In genomic region chr19:5628470-5628869, GRCh38 we compare ENCODE assay signal across 14 cellular contexts. TPM values are rescaled to one million over a fixed set of nuclear protein-coding genes. Genes with fewer than 3 reads are reported as not detected.
DNase-seq lines count a peak whose midpoint lies in the region; ATAC-seq, FAIRE-seq and TF ChIP-seq lines count a peak whose summit lies in the region.
"Had no signal": no experiment of that assay in that cellular context is flagged by ENCODE, and none has a peak within 500 bp of the region (broad histone marks: within the 10 kb centered on the region; RNA-seq: fewer than 3 reads in every experiment).

No MANE protein-coding gene starts in this region.

- H4K20me1 ChIP-seq in DND-41 (ENCODE audit: insufficient read depth, low read length) (peaks cover 91% of the 10 kb centered on the region), GM12878 (ENCODE audit: control insufficient read depth, insufficient read depth) (peaks cover 15% of the 10 kb centered on the region)

- no peak for DNase-seq in DND-41
- peak; percentile 27 to 42 for DNase-seq in NOMO-1 (lab: John Stamatoyannopoulos, UW; ENCODE audit: unreplicated experiment in 2 of 2)
- no peak for DNase-seq in GM12878 (ENCODE audit: low read depth, low spot score)
- DNase-seq in activated effector memory CD4-positive, alpha-beta T cell treated with Interleukin-2 at 50 U/mL for 16 hours, result no peak
- no peak for DNase-seq in RWPE1 (ENCODE audit: low spot score)
- DNase-seq: foreskin melanocyte; NCI-H524; stimulated activated CD4-positive, alpha-beta T cell treated with anti-CD3 and anti-CD28 coated beads, Interleukin-4, amount 100 ng/mL, for 4 hours had no signal

- TF ChIP-seq RAD21 in GM12878 (IDR thresholded peaks at IDR 0.05; ENCODE audit: insufficient read depth, low read depth, low read length), result no peak

- H3K9ac ChIP-seq in DND-41 (ENCODE audit: low read depth, low read length) (no peak overlapping the region), GM12878 (ENCODE audit: control insufficient read depth, insufficient read depth, low read length) (no peak overlapping the region), skeletal muscle satellite cell (ENCODE audit: low read depth, low read length) (no peak overlapping the region)
- H3K9ac ChIP-seq: parathyroid adenoma had no signal

- POLR2A ChIA-PET in GM12878 (lab: Charles Lee) (no interaction called here), RWPE1 (lab: Yijun Ruan, JAX; ENCODE audit: low non-redundant PET) (no interaction called here)

- H3K4me2 ChIP-seq in DND-41 (ENCODE audit: insufficient read depth, low read length) (peak overlapping the region; percentile 37), GM12878 (ENCODE audit: control insufficient read depth, insufficient read depth) (peak overlapping the region; percentile 76), skeletal muscle satellite cell (ENCODE audit: low read length) (peak overlapping the region; percentile 37)

- 0% methylated on average over 1 of the region's 1 CpG for WGBS in GM12878 (ENCODE audit: insufficient coverage, insufficient replicate concordance, low lambda C conversion rate, missing lambda C conversion rate)

- no peak for FAIRE-seq in GM12878 (lab: Jason Lieb, UNC)
- FAIRE-seq: G401.6, H1 had no signal

- TF ChIP-seq POLR2A in GM12878 (IDR thresholded peaks at IDR 0.05; ENCODE audit: low read depth, low read length), result no peak

- intact Hi-C loops in GM12878 (cut with micrococcal nuclease; ENCODE audit: unreplicated experiment), result no loop called here

- H3K27ac ChIP-seq in DND-41 (ENCODE audit: low read length) (no peak overlapping the region), GM12878 (ENCODE audit: control insufficient read depth, insufficient read depth) (no peak overlapping the region; the same call in 1 of the 2 replicates), RWPE1 (no peak overlapping the region)
- H3K27ac ChIP-seq: parathyroid adenoma had no signal

- CTCF ChIA-PET in GM12878 (lab: Yijun Ruan, JAX), result interaction anchor here (1.3 kb wide), 1 partner anchor 61 kb away, joined by 4 read pairs; no protein-coding TSS in a partner anchor
- CTCF ChIA-PET in RWPE1 (lab: Yijun Ruan, JAX), result no interaction called here

- H3K79me2 ChIP-seq in DND-41 (ENCODE audit: insufficient read depth, low read length) (peaks cover 98% of the 10 kb centered on the region), GM12878 (ENCODE audit: control insufficient read depth, insufficient read depth, low read length) (peaks cover 94% of the 10 kb centered on the region)

- no TSS peak for BruUV-seq in GM12878 (replicated peaks; lab: Mats Ljungman, UMichigan)

- H3K4me1 ChIP-seq in DND-41 (ENCODE audit: insufficient read depth, low read length), result peaks cover 49% of the 10 kb centered on the region
- peaks cover 31% of the 10 kb centered on the region for H3K4me1 ChIP-seq in GM12878 (ENCODE audit: control insufficient read depth, insufficient read depth, low read length)
- peaks cover 46% of the 10 kb centered on the region for H3K4me1 ChIP-seq in skeletal muscle satellite cell (ENCODE audit: control insufficient read depth, insufficient read depth, low read length)

- TF ChIP-seq CTCF in DND-41 (IDR thresholded peaks at IDR 0.05; ENCODE audit: borderline replicate concordance, extremely low read depth, low read length, poor library complexity, severe bottlenecking) (no peak), GM12878 (IDR thresholded peaks at IDR 0.05 in 2 of 3, conservative IDR thresholded peaks at IDR 0.05 in 1 of 3; ENCODE audit: control insufficient read depth in 2 of 3, extremely low read depth in 1 of 3, insufficient read depth in 1 of 3, low read depth in 3 of 3, low read length in 3 of 3) (no peak), RWPE1 (conservative IDR thresholded peaks at IDR 0.05; ENCODE audit: low read depth) (no peak)

- no peaks in the 10 kb centered on the region for H3K9me3 ChIP-seq in DND-41 (ENCODE audit: insufficient read depth, low read length, severe bottlenecking)
- no peaks in the 10 kb centered on the region for H3K9me3 ChIP-seq in GM12878 (replicated peaks; ENCODE audit: control insufficient read depth, insufficient read depth, low read length)
- no peaks in the 10 kb centered on the region for H3K9me3 ChIP-seq in skeletal muscle satellite cell (replicated peaks; ENCODE audit: low read length)

- H3K36me3 ChIP-seq in DND-41 (ENCODE audit: insufficient read depth, low read length) (peaks cover 84% of the 10 kb centered on the region), GM12878 (ENCODE audit: control insufficient read depth in 2 of 2, insufficient read depth in 2 of 2, low read length in 1 of 2) (peaks cover 8 to 39% of the 10 kb centered on the region in 2 experiments), skeletal muscle satellite cell (ENCODE audit: insufficient read depth, low read length) (peaks cover 66% of the 10 kb centered on the region)

- SMC1A ChIA-PET in GM12878 (lab: Charles Lee; ENCODE audit: uncharacterized antibody, unreplicated experiment), result interaction anchor here (1.6 kb wide), 1 partner anchor 8 kb away, joined by 5 read pairs; no protein-coding TSS in a partner anchor

- H2AFZ ChIP-seq in DND-41 (ENCODE audit: low read depth, low read length) (no peak overlapping the region), GM12878 (ENCODE audit: control insufficient read depth, low read depth, low read length) (no peak overlapping the region)
- H2AFZ ChIP-seq: parathyroid adenoma had no signal

- TF ChIP-seq EP300 in GM12878 (IDR thresholded peaks at IDR 0.05; ENCODE audit: borderline replicate concordance in 1 of 2, control insufficient read depth in 1 of 2, low read depth in 2 of 2, low read length in 2 of 2), result no peak

- no peaks in the 10 kb centered on the region for H3K27me3 ChIP-seq in DND-41 (ENCODE audit: insufficient read depth, low read length, poor library complexity)
- H3K27me3 ChIP-seq in GM12878 (replicated peaks in 1 of 2; ENCODE audit: control insufficient read depth in 2 of 2, insufficient read depth in 2 of 2, low read length in 1 of 2), result no peaks in the 10 kb centered on the region
- no peaks in the 10 kb centered on the region for H3K27me3 ChIP-seq in skeletal muscle satellite cell (ENCODE audit: control insufficient read depth, insufficient read depth, low read length)

- H3K4me3 ChIP-seq in DND-41 (ENCODE audit: low read depth in 1 of 2, low read length in 2 of 2) (no peak overlapping the region), GM12878 (0 out of 2 replicates have a peak overlapping the region, but pooled peaks have one; percentile 29), skeletal muscle satellite cell (ENCODE audit: low read length) (no peak overlapping the region)

- RAD21 ChIA-PET in GM12878 (lab: Charles Lee; ENCODE audit: unreplicated experiment), result no interaction called here

- in situ Hi-C loops in GM12878 (cut with MboI), result no loop called here

- ATAC-seq in DND-41 (ENCODE audit: insufficient read depth, low read depth), result no peak
- ATAC-seq in GM12878, result peak; percentile 52
- no peak for ATAC-seq in HG03460 (IDR thresholded peaks at IDR 0.05; ENCODE audit: unreplicated experiment)
- no peak for ATAC-seq in GM21423 (IDR thresholded peaks at IDR 0.05; ENCODE audit: unreplicated experiment)

RNA-seq across cellular contexts. Expression of gene SAFB, which starts 5.6 kb away (rescaled TPM):
- total RNA-seq in GM12878 (2013; cell fraction: nucleolus; rRNA removed), result 316 and 319 TPM in 2 replicates
- 45.0 and 55.9 TPM in 2 replicates for total RNA-seq in GM12878 (2014; rRNA removed)
- 49.2 and 53.0 TPM in 2 replicates for total RNA-seq in GM12878 (2014; rRNA removed; fragmentation: Illumina TruSeq; extraction: Trizol)
- 110 and 122 TPM in 2 replicates for total RNA-seq in GM12878 (2021)
- polyA plus RNA-seq in GM12878 (2011; ENCODE audit: low read depth), result 25.5 TPM
- 54.9 and 62.1 TPM in 2 replicates for polyA plus RNA-seq in GM12878 (2011; rRNA removed)
- 58.3 and 103 TPM in 2 replicates for polyA plus RNA-seq in GM12878 (2011; cell fraction: cytosol; rRNA removed)
- polyA plus RNA-seq in GM12878 (2011; cell fraction: nucleus; rRNA removed), result 206 and 327 TPM in 2 replicates
- polyA plus RNA-seq in GM12878 (2012), result 61.7 and 61.9 TPM in 2 replicates
- polyA plus RNA-seq in GM12878 (2014; fragmentation: Illumina TruSeq; extraction: Trizol), result 66.6 and 70.3 TPM in 2 replicates
- polyA plus RNA-seq in GM12878 (2014; fragmentation: Nextera tagmentation; extraction: Ambion mirVana), result 1 to 10 TPM; 1.6 to 2.9 TPM
- polyA plus RNA-seq in GM12878 (2014; rRNA removed), result 114 and 122 TPM in 2 replicates
- polyA plus RNA-seq in GM12878 (2016; fragmentation: Nextera tagmentation; extraction: Ambion mirVana), result 100 to 1,000 TPM; 126 to 131 TPM
- 21.7 and 34.3 TPM in 2 replicates for polyA minus RNA-seq in GM12878 (2011; rRNA and poly(A)+ RNA removed)
- 27.4 and 29.1 TPM in 2 replicates for polyA minus RNA-seq in GM12878 (2011; cell fraction: cytosol; rRNA and poly(A)+ RNA removed)
- 67.8 and 87.7 TPM in 2 replicates for polyA minus RNA-seq in GM12878 (2011; cell fraction: nucleus; rRNA and poly(A)+ RNA removed)
- total RNA-seq in skeletal muscle satellite cell (2012; rRNA removed), result 36.2 and 37.4 TPM in 2 replicates

RNA-seq across cellular contexts. Expression of gene SAFB2, which starts 5.9 kb away (rescaled TPM):
- total RNA-seq in GM12878 (2013; cell fraction: nucleolus; rRNA removed), result 316 and 336 TPM in 2 replicates
- total RNA-seq in GM12878 (2014; rRNA removed) (30.3 and 36.3 TPM in 2 replicates), GM12878 (2014; rRNA removed; fragmentation: Illumina TruSeq; extraction: Trizol) (33.3 and 34.5 TPM in 2 replicates), GM12878 (2021) (78.3 and 89.2 TPM in 2 replicates)
- 26.4 TPM for polyA plus RNA-seq in GM12878 (2011; ENCODE audit: low read depth)
- polyA plus RNA-seq in GM12878 (2011; rRNA removed) (26.5 and 27.7 TPM in 2 replicates), GM12878 (2014; fragmentation: Illumina TruSeq; extraction: Trizol) (49.6 and 53.2 TPM in 2 replicates), GM12878 (2014; fragmentation: Nextera tagmentation; extraction: Ambion mirVana) (10 to 100 TPM in 1 of 2 experiments, 1 to 10 TPM in 1; 4.5 to 24.6 TPM), GM12878 (2014; rRNA removed) (52.7 and 57.8 TPM in 2 replicates), GM12878 (2016; fragmentation: Nextera tagmentation; extraction: Ambion mirVana) (10 to 100 TPM; 70.0 to 74.1 TPM)
- 17.6 and 31.8 TPM in 2 replicates for polyA plus RNA-seq in GM12878 (2011; cell fraction: cytosol; rRNA removed)
- 182 and 211 TPM in 2 replicates for polyA plus RNA-seq in GM12878 (2011; cell fraction: nucleus; rRNA removed)
- polyA plus RNA-seq in GM12878 (2012), result 45.0 and 45.5 TPM in 2 replicates
- polyA minus RNA-seq in GM12878 (2011; rRNA and poly(A)+ RNA removed), result 32.6 and 38.3 TPM in 2 replicates
- polyA minus RNA-seq in GM12878 (2011; cell fraction: cytosol; rRNA and poly(A)+ RNA removed), result 9.8 and 15.9 TPM in 2 replicates
- 47.8 and 77.2 TPM in 2 replicates for polyA minus RNA-seq in GM12878 (2011; cell fraction: nucleus; rRNA and poly(A)+ RNA removed)
- 22.7 and 31.9 TPM in 2 replicates for total RNA-seq in skeletal muscle satellite cell (2012; rRNA removed)

RNA-seq across cellular contexts. Expression of gene MICOS13, which starts 51.8 kb away (rescaled TPM):
- 9.1 and 11.0 TPM in 2 replicates for total RNA-seq in GM12878 (2013; cell fraction: nucleolus; rRNA removed)
- 177 and 211 TPM in 2 replicates for total RNA-seq in GM12878 (2014; rRNA removed)
- 34.9 and 41.2 TPM in 2 replicates for total RNA-seq in GM12878 (2014; rRNA removed; fragmentation: Illumina TruSeq; extraction: Trizol)
- 61.1 and 61.3 TPM in 2 replicates for total RNA-seq in GM12878 (2021)
- polyA plus RNA-seq in GM12878 (2011; ENCODE audit: low read depth), result 8.1 TPM
- 12.4 and 24.3 TPM in 2 replicates for polyA plus RNA-seq in GM12878 (2011; rRNA removed)
- 32.8 and 53.4 TPM in 2 replicates for polyA plus RNA-seq in GM12878 (2011; cell fraction: cytosol; rRNA removed)
- 20.9 and 31.4 TPM in 2 replicates for polyA plus RNA-seq in GM12878 (2011; cell fraction: nucleus; rRNA removed)
- polyA plus RNA-seq in GM12878 (2012), result 44.0 and 63.5 TPM in 2 replicates
- 3.5 and 16.8 TPM in 2 replicates for polyA plus RNA-seq in GM12878 (2014; fragmentation: Illumina TruSeq; extraction: Trizol)
- polyA plus RNA-seq in GM12878 (2014; fragmentation: Nextera tagmentation; extraction: Ambion mirVana), result 10 to 100 TPM in 1 of 2 experiments, 1 to 10 TPM in 1; 9.4 to 38.1 TPM
- 119 and 171 TPM in 2 replicates for polyA plus RNA-seq in GM12878 (2014; rRNA removed)
- polyA plus RNA-seq in GM12878 (2016; fragmentation: Nextera tagmentation; extraction: Ambion mirVana), result 100 to 1,000 TPM; 113 to 118 TPM
- 4.8 and 13.2 TPM in 2 replicates for polyA minus RNA-seq in GM12878 (2011; rRNA and poly(A)+ RNA removed)
- polyA minus RNA-seq in GM12878 (2011; cell fraction: cytosol; rRNA and poly(A)+ RNA removed), result 6.2 and 10.8 TPM in 2 replicates
- 8.9 and 16.1 TPM in 2 replicates for polyA minus RNA-seq in GM12878 (2011; cell fraction: nucleus; rRNA and poly(A)+ RNA removed)
- total RNA-seq in skeletal muscle satellite cell (2012; rRNA removed), result 43.9 and 52.6 TPM in 2 replicates

RNA-seq across cellular contexts. Expression of gene HSD11B1L, which starts 52.4 kb away (rescaled TPM):
- 0.64 and 2.5 TPM in 2 replicates for total RNA-seq in GM12878 (2013; cell fraction: nucleolus; rRNA removed)
- total RNA-seq in GM12878 (2014; rRNA removed), result 1.2 and 1.7 TPM in 2 replicates
- 0.49 and 0.55 TPM in 2 replicates for total RNA-seq in GM12878 (2014; rRNA removed; fragmentation: Illumina TruSeq; extraction: Trizol)
- total RNA-seq in GM12878 (2021), result 1.1 and 1.5 TPM in 2 replicates
- polyA plus RNA-seq in GM12878 (2011; ENCODE audit: low read depth), result 0.31 TPM
- polyA plus RNA-seq in GM12878 (2011; rRNA removed), result 0.84 TPM in 2 replicates
- 1.8 and 3.0 TPM in 2 replicates for polyA plus RNA-seq in GM12878 (2011; cell fraction: cytosol; rRNA removed)
- 1.4 and 2.1 TPM in 2 replicates for polyA plus RNA-seq in GM12878 (2011; cell fraction: nucleus; rRNA removed)
- 2.0 and 2.6 TPM in 2 replicates for polyA plus RNA-seq in GM12878 (2012)
- 0.29 TPM in 1 of 2 replicates, not detected in the other for polyA plus RNA-seq in GM12878 (2014; fragmentation: Illumina TruSeq; extraction: Trizol)
- under 1 TPM in 1 of 2 experiments, not detected in 1; 0.35 TPM for polyA plus RNA-seq in GM12878 (2014; fragmentation: Nextera tagmentation; extraction: Ambion mirVana)
- polyA plus RNA-seq in GM12878 (2014; rRNA removed), result 1.0 and 1.6 TPM in 2 replicates
- 1 to 10 TPM; 1.1 to 1.8 TPM for polyA plus RNA-seq in GM12878 (2016; fragmentation: Nextera tagmentation; extraction: Ambion mirVana)
- polyA minus RNA-seq in GM12878 (2011; rRNA and poly(A)+ RNA removed), result 0.29 and 0.52 TPM in 2 replicates
- not detected in 2 replicates for polyA minus RNA-seq in GM12878 (2011; cell fraction: cytosol; rRNA and poly(A)+ RNA removed)
- 0.77 TPM in 1 of 2 replicates, not detected in the other for polyA minus RNA-seq in GM12878 (2011; cell fraction: nucleus; rRNA and poly(A)+ RNA removed)
- 3.3 and 7.4 TPM in 2 replicates for total RNA-seq in skeletal muscle satellite cell (2012; rRNA removed)

Comparison
In these comparisons a context has a peak if more than half of its experiments do, and no peak if none do; other contexts are left out.
1. DNase-seq: peak in NOMO-1 (2 of 2); none in DND-41 (single experiment), GM12878 (single experiment), activated effector memory CD4-positive, alpha-beta T cell treated with Interleukin-2 at 50 U/mL for 16 hours (single experiment) and RWPE1 (single experiment).
2. Peak in every context shown above with its lines, with median percentiles within 50 percentile points of each other: H3K4me2 ChIP-seq.